9 cellular contexts compared by ENCODE assay signal in genomic region chr6:159790947-159791598, GRCh38. TPM values are rescaled to one million over a fixed set of nuclear protein-coding genes. Genes with fewer than 3 reads are reported as not detected.
DNase-seq lines count a peak whose midpoint lies in the region; ATAC-seq and TF ChIP-seq lines count a peak whose summit lies in the region.
"Had no signal": no experiment of that assay in that cellular context is flagged by ENCODE, and none has a peak within 500 bp of the region (broad histone marks: within the 10 kb centered on the region; RNA-seq: fewer than 3 reads in every experiment).

No MANE protein-coding gene starts in this region.

- H3K9ac ChIP-seq in SK-N-MC (ENCODE audit: insufficient read length), result peak overlapping the region; percentile 92

- no peaks in the 10 kb centered on the region for H3K27me3 Mint-ChIP-seq in activated T-cell treated with anti-CD3 and anti-CD28 coated beads, Interleukin-2, amount 50 U/mL, for 24 hours

- DNase-seq in activated T-cell treated with anti-CD3 and anti-CD28 coated beads, Interleukin-2, amount 50 U/mL, for 24 hours, result peak; percentile 49
- no peak for DNase-seq in activated T-cell treated with anti-CD3 and anti-CD28 coated beads for 4 hours
- DNase-seq in SK-N-MC (ENCODE audit: low read depth, low spot score), result no peak
- DNase-seq in epithelial cell of esophagus (ENCODE audit: low read depth), result peak; percentile 20
- DNase-seq in osteoblast (ENCODE audit: insufficient read length, low spot score, missing footprints), result no peak
- no peak for DNase-seq in COLO668 (lab: John Stamatoyannopoulos, UW; ENCODE audit: unreplicated experiment)

- peaks cover 67% of the 10 kb centered on the region for H3K79me2 ChIP-seq in osteoblast (ENCODE audit: insufficient read depth, low read length)

- ATAC-seq in HG02981 (IDR thresholded peaks at IDR 0.05; ENCODE audit: unreplicated experiment) (no peak), GM21390 (IDR thresholded peaks at IDR 0.05; ENCODE audit: unreplicated experiment) (no peak)

- H3K9me3 Mint-ChIP-seq in activated T-cell treated with anti-CD3 and anti-CD28 coated beads, Interleukin-2, amount 50 U/mL, for 24 hours, result no peaks in the 10 kb centered on the region

- no peak for TF ChIP-seq CTCF in epithelial cell of esophagus (IDR thresholded peaks at IDR 0.05; ENCODE audit: insufficient read depth, low read depth, low read length, missing control alignments)
- no peak for TF ChIP-seq CTCF in osteoblast (IDR thresholded peaks at IDR 0.05; ENCODE audit: extremely low read depth, low read depth, low read length)

- H3K27me3 ChIP-seq in osteoblast (ENCODE audit: insufficient read depth, low read length), result no peaks in the 10 kb centered on the region

- H4K20me1 ChIP-seq in osteoblast (ENCODE audit: insufficient read depth, low read length), result peaks cover 18% of the 10 kb centered on the region

- H3K36me3 ChIP-seq in SK-N-MC (ENCODE audit: insufficient read depth, low read length), result peaks cover 56% of the 10 kb centered on the region
- peaks cover 34% of the 10 kb centered on the region for H3K36me3 ChIP-seq in osteoblast (ENCODE audit: insufficient read depth, low read length)

- peak overlapping the region; percentile 89 for H2AFZ ChIP-seq in osteoblast (ENCODE audit: low read length)

- peaks cover 55% of the 10 kb centered on the region for H3K4me1 Mint-ChIP-seq in activated T-cell treated with anti-CD3 and anti-CD28 coated beads, Interleukin-2, amount 50 U/mL, for 24 hours (ENCODE audit: low read depth)

- peaks cover 93% of the 10 kb centered on the region for H3K36me3 Mint-ChIP-seq in activated T-cell treated with anti-CD3 and anti-CD28 coated beads, Interleukin-2, amount 50 U/mL, for 24 hours (ENCODE audit: low read depth)

- peak overlapping the region; percentile 100 for H3K27ac Mint-ChIP-seq in activated T-cell treated with anti-CD3 and anti-CD28 coated beads, Interleukin-2, amount 50 U/mL, for 24 hours

- peak overlapping the region; percentile 98 for H3K4me3 Mint-ChIP-seq in activated T-cell treated with anti-CD3 and anti-CD28 coated beads, Interleukin-2, amount 50 U/mL, for 24 hours

- H3K9me3 ChIP-seq in SK-N-MC (ENCODE audit: low read depth, low read length), result no peaks in the 10 kb centered on the region
- no peaks in the 10 kb centered on the region for H3K9me3 ChIP-seq in osteoblast (ENCODE audit: low read depth, low read length)

- peak overlapping the region; percentile 99 for H3K4me2 ChIP-seq in osteoblast (ENCODE audit: insufficient read depth, low read length)

- H3K4me3 ChIP-seq in SK-N-MC (peak overlapping the region; percentile 89), epithelial cell of esophagus (ENCODE audit: low read length) (peak overlapping the region; percentile 80), osteoblast (ENCODE audit: insufficient read depth, low read length) (peak overlapping the region; percentile 82)

- H3K27ac ChIP-seq in SK-N-MC (no peak overlapping the region), osteoblast (ENCODE audit: low read depth, low read length) (peak overlapping the region; percentile 80)

- H3K4me1 ChIP-seq in osteoblast (ENCODE audit: insufficient read depth, low read length), result peaks cover 26% of the 10 kb centered on the region

RNA-seq across cellular contexts. Expression of gene MRPL18, which starts 0.8 kb away (rescaled TPM):
- total RNA-seq in osteoblast, result 47.8 and 53.9 TPM in 2 replicates

RNA-seq across cellular contexts. Expression of gene TCP1, which starts 1.7 kb away (rescaled TPM):
- 170 and 174 TPM in 2 replicates for total RNA-seq in osteoblast

RNA-seq across cellular contexts. Expression of gene PNLDC1, which starts 9.0 kb away (rescaled TPM):
- total RNA-seq in osteoblast, result 0.29 TPM in 1 of 2 replicates, not detected in the other
- total RNA-seq: glomerular endothelial cell had no signal

RNA-seq across cellular contexts. Expression of gene ACAT2, which starts 29.2 kb away (rescaled TPM):
- 41.6 and 53.6 TPM in 2 replicates for total RNA-seq in osteoblast

Comparison
In these comparisons a context has a peak if more than half of its experiments do, and no peak if none do; other contexts are left out.
1. DNase-seq: peak in activated T-cell treated with anti-CD3 and anti-CD28 coated beads, Interleukin-2, amount 50 U/mL, for 24 hours (single experiment) and epithelial cell of esophagus (single experiment); none in activated T-cell treated with anti-CD3 and anti-CD28 coated beads for 4 hours (single experiment), SK-N-MC (single experiment), osteoblast (single experiment) and COLO668 (single experiment).
2. Peak in every context shown above with its lines, with median percentiles within 50 percentile points of each other: H3K4me3 ChIP-seq.